1 cellular context compared by ENCODE assay signal in genomic region chr11:60389279-60389910, GRCh38.
A peak's percentile ranks its signal among the peaks of the same experiment; 100 is the strongest.
TF ChIP-seq lines count a peak whose summit lies in the region.

No MANE protein-coding gene starts in this region.

TF ChIP-seq in GM12878, 131 proteins besides CTCF, POLR2A, EP300 and RAD21 (continued from another document):
- TF ChIP-seq PKNOX1 (IDR thresholded peaks at IDR 0.05): peak; percentile 79
- TF ChIP-seq KDM1A (IDR thresholded peaks at IDR 0.05; ENCODE audit: borderline replicate concordance): no peak
TF ChIP-seq in GM12878: peak in this region for 34.
